ENCODE assay signal across 14 cellular contexts in the genomic region with DNA sequence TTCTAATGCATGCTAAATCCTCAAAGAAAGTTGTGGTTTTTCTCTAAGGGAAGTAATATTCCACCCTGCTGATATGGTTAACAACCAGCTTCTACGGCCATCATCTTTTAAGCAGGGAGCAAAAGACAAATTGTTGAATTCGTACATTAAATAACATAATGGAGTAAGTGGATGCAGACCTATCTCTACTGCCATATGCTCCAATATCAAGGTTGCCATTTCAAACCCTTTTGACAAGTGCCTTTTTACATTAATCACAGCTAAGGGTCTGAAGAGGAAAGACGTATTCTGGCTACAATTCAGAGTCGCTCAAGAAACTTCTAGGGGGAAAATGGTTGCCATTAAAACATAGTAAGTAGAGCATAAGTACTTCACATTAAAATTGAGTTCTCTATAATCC.
A peak's percentile ranks its signal among the peaks of the same experiment; 100 is the strongest.
DNase-seq lines count a peak whose midpoint lies in the region; ATAC-seq and TF ChIP-seq lines count a peak whose summit lies in the region.
"Had no signal": no experiment of that assay in that cellular context is flagged by ENCODE, and none has a peak within 500 bp of the region (broad histone marks: within the 10 kb centered on the region; RNA-seq: fewer than 3 reads in every experiment).

No MANE protein-coding gene starts in this region.

- H3K36me3 ChIP-seq in Panc1 (ENCODE audit: control insufficient read depth, insufficient read depth, low read length): no peaks in the 10 kb centered on the region
- no peaks in the 10 kb centered on the region for H3K36me3 ChIP-seq in breast epithelium
- H3K36me3 ChIP-seq in subcutaneous abdominal adipose tissue (ENCODE audit: control insufficient read depth in 5 of 5, insufficient read depth in 5 of 5, low read length in 5 of 5): peaks cover 0 to 4% (median 0%) of the 10 kb centered on the region in 5 donors
- H3K36me3 ChIP-seq: HAP-1 had no signal

- H3K4me3 ChIP-seq in Panc1 (ENCODE audit: low read depth in 2 of 2, low read length in 2 of 2): no peak overlapping the region
- no peak overlapping the region for H3K4me3 ChIP-seq in breast epithelium
- H3K4me3 ChIP-seq in subcutaneous abdominal adipose tissue (ENCODE audit: low read depth in 1 of 5, low read length in 5 of 5): no peak overlapping the region
- H3K4me3 ChIP-seq: HAP-1 had no signal

- H3K4me1 ChIP-seq in Panc1 (ENCODE audit: control insufficient read depth, insufficient read depth, low read length): peaks cover 5% of the 10 kb centered on the region
- H3K4me1 ChIP-seq in breast epithelium: peaks cover 0 to 5% of the 10 kb centered on the region in 2 donors
- peaks cover 0 to 11% (median 9%) of the 10 kb centered on the region in 5 donors for H3K4me1 ChIP-seq in subcutaneous abdominal adipose tissue (ENCODE audit: control insufficient read depth in 5 of 5, insufficient read depth in 5 of 5, low read length in 5 of 5)

- BruUV-seq in Panc1 (replicated peaks; lab: Mats Ljungman, UMichigan): no TSS peak

- intact Hi-C loops in Panc1 (cut with micrococcal nuclease; ENCODE audit: unreplicated experiment) (no loop called here), breast epithelium (cut with DNase I; ENCODE audit: low total_unique reads) (no loop called here), Right ventricle myocardium superior (cut with DNase I) (no loop called here)

- H3K27ac ChIP-seq in Panc1 (ENCODE audit: low read length): 0 out of 2 replicates have a peak overlapping the region, but pooled peaks have one; percentile 13
- H3K27ac ChIP-seq in breast epithelium: peak overlapping the region; percentile 4 to 40
- peak overlapping the region; percentile 18 for H3K27ac ChIP-seq in subcutaneous abdominal adipose tissue (ENCODE audit: low read depth, low read length)
- H3K27ac ChIP-seq: HL-60, RWPE1 had no signal

- no peak overlapping the region for H3K9ac ChIP-seq in subcutaneous abdominal adipose tissue (ENCODE audit: low read length in 5 of 5)

- POLR2A ChIA-PET in Panc1 (lab: Charles Lee): no interaction called here

- H3K27me3 ChIP-seq in Panc1 (ENCODE audit: control insufficient read depth, insufficient read depth, low read length) (no peaks in the 10 kb centered on the region), breast epithelium (no peaks in the 10 kb centered on the region), subcutaneous abdominal adipose tissue (ENCODE audit: control insufficient read depth in 5 of 5, insufficient read depth in 4 of 5, low read length in 5 of 5) (no peaks in the 10 kb centered on the region)

- H3K9me3 ChIP-seq in Panc1 (ENCODE audit: control insufficient read depth, insufficient read depth, low read depth, low read length): no peaks in the 10 kb centered on the region
- H3K9me3 ChIP-seq in breast epithelium: peaks cover 0 to 7% of the 10 kb centered on the region in 2 donors
- H3K9me3 ChIP-seq in subcutaneous abdominal adipose tissue (ENCODE audit: control insufficient read depth in 5 of 5, low read length in 5 of 5): peaks cover 0 to 4% (median 2%) of the 10 kb centered on the region in 5 donors
- H3K9me3 ChIP-seq: HAP-1 had no signal

- no peak for TF ChIP-seq POLR2A in breast epithelium (IDR thresholded peaks at IDR 0.05)

- no peak for TF ChIP-seq CTCF in Panc1 (IDR thresholded peaks at IDR 0.05)
- TF ChIP-seq CTCF in breast epithelium (IDR thresholded peaks at IDR 0.05): no peak
- no peak for TF ChIP-seq CTCF in GM20000 (IDR thresholded peaks at IDR 0.05; ENCODE audit: extremely low read depth, missing control alignments)

- in situ Hi-C loops in Panc1 (cut with HindIII; ENCODE audit: low pct_unique_long_range_greater_than_20kb, low sequenced_read_pairs): no loop called here

- ATAC-seq in Panc1 (no peak), Right ventricle myocardium superior (ENCODE audit: poor library complexity) (no peak)

- CTCF ChIA-PET in Panc1 (lab: Charles Lee): no interaction called here

- DNase-seq in NCI-H524 treated with DMSO at 0.1 percent for 48 hours (lab: John Stamatoyannopoulos, UW) (peak; percentile 52), Panc1 (ENCODE audit: low read depth, low spot score) (no peak), breast epithelium (ENCODE audit: low spot score in 2 of 2) (no peak), GM20000 (ENCODE audit: low spot score) (no peak), Right ventricle myocardium superior (no peak), HPDE6-E6E7 (ENCODE audit: extremely low spot score) (no peak)
- DNase-seq: CD4-positive, CD25-positive, alpha-beta regulatory T cell; DMS53; NCI-H1930; NCI-H510A treated with DMSO at 0.1 percent for 48 hours had no signal
